Comparison of ENCODE assay signal across 8 cellular contexts in genomic region chr19:5719961-5720790, GRCh38. TPM values are rescaled to one million over a fixed set of nuclear protein-coding genes. Genes with fewer than 3 reads are reported as not detected.
DNase-seq lines count a peak whose midpoint lies in the region; ATAC-seq and TF ChIP-seq lines count a peak whose summit lies in the region.

TSS of gene CATSPERD (plus strand) at chr19:5720637. CDS start at chr19:5720738, 101 bp downstream.
TSS of gene LONP1 (minus strand) at chr19:5720146. CDS start at chr19:5720132, 14 bp downstream.

- peak within 1 kb of the TSS; percentile 98 for H3K27ac ChIP-seq in GM23338 (ENCODE audit: low read depth)

- peak; percentile 93 for ATAC-seq in GM23338
- peak; percentile 84 to 90 for ATAC-seq in naive thymus-derived CD8-positive, alpha-beta T cell

- 0 out of 2 replicates have a peak, but pooled peaks cover 5% of the 10 kb centered on the region for H3F3A ChIP-seq in GM23338 (replicated peaks; ENCODE audit: low read depth)

- TF ChIP-seq CTCF in GM23338 (conservative IDR thresholded peaks at IDR 0.05; ENCODE audit: low read depth in 2 of 2) = peak; percentile 66 to 91
- peak; percentile 83 for TF ChIP-seq CTCF in fibroblast of mammary gland (conservative IDR thresholded peaks at IDR 0.05; ENCODE audit: control insufficient read depth, insufficient read depth, low read depth, low read length)

- peaks cover 8% of the 10 kb centered on the region for H3K4me1 ChIP-seq in GM23338 (ENCODE audit: insufficient read depth)

- H3K27ac Mint-ChIP-seq in GM23338 = peak within 1 kb of the TSS; percentile 99
- H3K27ac Mint-ChIP-seq in activated T-helper 2 cell treated with anti-CD3 and anti-CD28 coated beads, Interferon-gamma antibody, Interleukin-2, Interleukin-4, amounts not matched to agents 10 μg/mL and 5 μg/mL and 100 μg/mL, durations not matched to agents 14 hours and 24 hours and 36 hours = peak within 1 kb of the TSS; percentile 94
- peak within 1 kb of the TSS; percentile 94 to 98 (median 96) for H3K27ac Mint-ChIP-seq in naive thymus-derived CD8-positive, alpha-beta T cell

- H3K4me2 ChIP-seq in GM23338 = peak within 1 kb of the TSS; percentile 99

- POLR2A ChIA-PET in naive thymus-derived CD8-positive, alpha-beta T cell (lab: Charles Lee) = interaction anchor here (0.6 to 5.4 kb wide), 16 partner anchors 8 to 995 kb away, joined by 3 to 68 read pairs (median 4); partner anchors contain the start of genes DUS3L, FEM1A, MICOS13 and RPL36

- H3K4me3 Mint-ChIP-seq in GM23338 = peak within 1 kb of the TSS; percentile 98
- H3K4me3 Mint-ChIP-seq in activated T-helper 2 cell treated with anti-CD3 and anti-CD28 coated beads, Interferon-gamma antibody, Interleukin-2, Interleukin-4, amounts not matched to agents 10 μg/mL and 5 μg/mL and 100 μg/mL, durations not matched to agents 14 hours and 24 hours and 36 hours (ENCODE audit: low read depth) = peak within 1 kb of the TSS; percentile 93
- H3K4me3 Mint-ChIP-seq in naive thymus-derived CD8-positive, alpha-beta T cell = peak within 1 kb of the TSS; percentile 88 to 96 (median 90)

- peaks cover 4% of the 10 kb centered on the region; the same call in 1 of the 2 replicates for H3K36me3 ChIP-seq in GM23338 (ENCODE audit: insufficient read depth)

- peaks cover 15% of the 10 kb centered on the region for H3K4me1 Mint-ChIP-seq in GM23338
- peaks cover 20% of the 10 kb centered on the region for H3K4me1 Mint-ChIP-seq in activated T-helper 2 cell treated with anti-CD3 and anti-CD28 coated beads, Interferon-gamma antibody, Interleukin-2, Interleukin-4, amounts not matched to agents 10 μg/mL and 5 μg/mL and 100 μg/mL, durations not matched to agents 14 hours and 24 hours and 36 hours (ENCODE audit: low read depth)
- H3K4me1 Mint-ChIP-seq in naive thymus-derived CD8-positive, alpha-beta T cell = peaks cover 8 to 35% (median 20%) of the 10 kb centered on the region in 4 donors

- peaks cover 22% of the 10 kb centered on the region for H3K27me3 Mint-ChIP-seq in GM23338 (ENCODE audit: insufficient read depth, low read depth, poor library complexity)
- H3K27me3 Mint-ChIP-seq in activated T-helper 2 cell treated with anti-CD3 and anti-CD28 coated beads, Interferon-gamma antibody, Interleukin-2, Interleukin-4, amounts not matched to agents 10 μg/mL and 5 μg/mL and 100 μg/mL, durations not matched to agents 14 hours and 24 hours and 36 hours (ENCODE audit: low read depth) = no peaks in the 10 kb centered on the region
- peaks cover 0 to 4% (median 1%) of the 10 kb centered on the region in 5 donors for H3K27me3 Mint-ChIP-seq in naive thymus-derived CD8-positive, alpha-beta T cell

- H3K79me2 ChIP-seq in GM23338 (replicated peaks; ENCODE audit: insufficient read depth) = peaks cover 45% of the 10 kb centered on the region

- no peaks in the 10 kb centered on the region for H3K27me3 ChIP-seq in GM23338 (ENCODE audit: insufficient read depth)

- no peaks in the 10 kb centered on the region for H3K9me3 Mint-ChIP-seq in GM23338
- H3K9me3 Mint-ChIP-seq in activated T-helper 2 cell treated with anti-CD3 and anti-CD28 coated beads, Interferon-gamma antibody, Interleukin-2, Interleukin-4, amounts not matched to agents 10 μg/mL and 5 μg/mL and 100 μg/mL, durations not matched to agents 14 hours and 24 hours and 36 hours = no peaks in the 10 kb centered on the region
- H3K9me3 Mint-ChIP-seq in naive thymus-derived CD8-positive, alpha-beta T cell = no peaks in the 10 kb centered on the region

- intact Hi-C loops in activated T-helper 2 cell treated with anti-CD3 and anti-CD28 coated beads, Interferon-gamma antibody, Interleukin-2, Interleukin-4, amounts not matched to agents 10 μg/mL and 5 μg/mL and 100 μg/mL, durations not matched to agents 14 hours and 24 hours and 36 hours (cut with micrococcal nuclease) = loop anchor here (1.0 to 2.0 kb wide), 5 partner anchors 30 to 184 kb away; partner anchors contain the start of genes DUS3L, HSD11B1L, MICOS13 and RPL36

- no peaks in the 10 kb centered on the region for H3K9me2 ChIP-seq in GM23338 (ENCODE audit: insufficient read depth)

- H4K20me1 ChIP-seq in GM23338 (replicated peaks; ENCODE audit: insufficient read depth) = peaks cover 24% of the 10 kb centered on the region

- H3K4me3 ChIP-seq in GM23338 (peak within 1 kb of the TSS; percentile 88), fibroblast of mammary gland (ENCODE audit: control insufficient read depth, low read depth, low read length) (peak within 1 kb of the TSS; percentile 95)

- peaks cover 32% of the 10 kb centered on the region for H3K36me3 Mint-ChIP-seq in GM23338 (ENCODE audit: low read depth)
- H3K36me3 Mint-ChIP-seq in activated T-helper 2 cell treated with anti-CD3 and anti-CD28 coated beads, Interferon-gamma antibody, Interleukin-2, Interleukin-4, amounts not matched to agents 10 μg/mL and 5 μg/mL and 100 μg/mL, durations not matched to agents 14 hours and 24 hours and 36 hours (ENCODE audit: low read depth) = peaks cover 33% of the 10 kb centered on the region
- peaks cover 0 to 9% (median 4%) of the 10 kb centered on the region in 3 donors for H3K36me3 Mint-ChIP-seq in naive thymus-derived CD8-positive, alpha-beta T cell

- H2AFZ ChIP-seq in GM23338 = peak within 1 kb of the TSS; percentile 75; the same call in 1 of the 2 replicates

- DNase-seq in ELF-1 (ENCODE audit: low read depth, low spot score) = peak; percentile 100
- peak; percentile 99 for DNase-seq in GM23338 (ENCODE audit: low spot score)
- peak; percentile 99 for DNase-seq in LHCN-M2 (ENCODE audit: low read depth)
- DNase-seq in RPMI7951 (ENCODE audit: low read depth) = peak; percentile 98
- DNase-seq in activated T-helper 2 cell treated with anti-CD3 and anti-CD28 coated beads, Interferon-gamma antibody, Interleukin-2, Interleukin-4, amounts not matched to agents 10 μg/mL and 5 μg/mL and 100 μg/mL, durations not matched to agents 14 hours and 24 hours and 36 hours (ENCODE audit: low spot score) = peak; percentile 97
- DNase-seq in fibroblast of mammary gland (ENCODE audit: low read depth) = peak; percentile 98
- peak; percentile 96 to 99 (median 98) for DNase-seq in naive thymus-derived CD8-positive, alpha-beta T cell
- DNase-seq in stimulated activated naive CD4-positive, alpha-beta T cell (lab: John Stamatoyannopoulos, UW) = peak; percentile 97 to 100 (median 99)

TF ChIP-seq in GM23338, 12 proteins besides CTCF, POLR2A, EP300 and RAD21 (continues in another document):
- TF ChIP-seq REST (IDR thresholded peaks at IDR 0.05; ENCODE audit: unreplicated experiment) = no peak
- TF ChIP-seq POLR2AphosphoS5 (IDR thresholded peaks at IDR 0.05; ENCODE audit: low read depth) = peak; percentile 90
- TF ChIP-seq ETS1 (IDR thresholded peaks at IDR 0.05) = peak; percentile 87

RNA-seq across cellular contexts. Expression of gene CATSPERD, which starts in this region (rescaled TPM):
- total RNA-seq in GM23338 (2014; rRNA removed; shearing (Covaris generic)) = 0.17 TPM in 1 of 2 replicates, not detected in the other
- 0.56 TPM in 1 of 2 replicates, not detected in the other for polyA plus RNA-seq in GM23338 (2016; fragmentation: Nextera tagmentation; extraction: Ambion mirVana)
- not detected in 2 replicates for total RNA-seq in LHCN-M2 (2014; rRNA removed)
- polyA plus RNA-seq in LHCN-M2 (2012) = not detected
- not detected in 2 replicates for total RNA-seq in RPMI7951 (2014; rRNA removed; shearing (Covaris generic))
- not detected in 2 replicates for total RNA-seq in activated T-helper 2 cell treated with anti-CD3 and anti-CD28 coated beads, Interferon-gamma antibody, Interleukin-2, Interleukin-4, amounts not matched to agents 10 μg/mL and 5 μg/mL and 100 μg/mL, durations not matched to agents 14 hours and 24 hours and 36 hours
- not detected for total RNA-seq in naive thymus-derived CD8-positive, alpha-beta T cell
- polyA plus RNA-seq in naive thymus-derived CD8-positive, alpha-beta T cell = not detected

RNA-seq across cellular contexts. Expression of gene LONP1, which starts in this region (rescaled TPM):
- total RNA-seq in GM23338 (2014; rRNA removed; shearing (Covaris generic)) = 123 and 137 TPM in 2 replicates
- 64.5 and 68.6 TPM in 2 replicates for polyA plus RNA-seq in GM23338 (2016; fragmentation: Nextera tagmentation; extraction: Ambion mirVana)
- total RNA-seq in LHCN-M2 (2014; rRNA removed) = 71.2 and 83.6 TPM in 2 replicates
- 59.1 TPM for polyA plus RNA-seq in LHCN-M2 (2012)
- 34.6 and 38.2 TPM in 2 replicates for total RNA-seq in RPMI7951 (2014; rRNA removed; shearing (Covaris generic))
- 192 and 196 TPM in 2 replicates for total RNA-seq in activated T-helper 2 cell treated with anti-CD3 and anti-CD28 coated beads, Interferon-gamma antibody, Interleukin-2, Interleukin-4, amounts not matched to agents 10 μg/mL and 5 μg/mL and 100 μg/mL, durations not matched to agents 14 hours and 24 hours and 36 hours
- 10 to 100 TPM; 74.3 to 75.3 TPM for total RNA-seq in naive thymus-derived CD8-positive, alpha-beta T cell
- 10 to 100 TPM; 19.9 to 45.5 (median 21.6) TPM for polyA plus RNA-seq in naive thymus-derived CD8-positive, alpha-beta T cell

Comparison
In these comparisons a context has a peak if more than half of its experiments do, and no peak if none do; other contexts are left out.
1. Peak in every context shown above with its lines: DNase-seq, ATAC-seq, H3K4me3 ChIP-seq and H3K27ac ChIP-seq.